1 cellular context compared by ENCODE assay signal in the genomic region with DNA sequence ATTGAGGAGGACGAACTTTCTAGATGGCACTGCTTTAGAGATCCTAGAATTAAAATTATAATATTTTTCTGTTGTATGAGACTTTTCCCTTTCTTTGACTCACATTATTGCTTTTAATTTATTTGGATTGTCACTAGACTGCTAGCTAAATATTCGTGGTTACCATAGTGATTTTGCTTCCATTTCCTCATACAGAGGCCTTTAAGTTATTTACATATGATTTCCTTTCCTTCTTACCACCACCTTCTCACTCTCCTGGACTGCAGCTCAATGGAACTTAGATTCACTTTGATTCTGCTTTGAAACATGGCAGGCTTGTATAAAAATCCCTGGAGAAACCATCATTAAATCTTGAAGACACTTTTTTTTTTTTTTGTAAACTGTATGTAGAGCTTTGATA.
TF ChIP-seq lines count a peak whose summit lies in the region.

No MANE protein-coding gene starts in this region.

TF ChIP-seq in IMR-90, 13 proteins besides CTCF, POLR2A, EP300 and RAD21:
- no peak for TF ChIP-seq MAZ (IDR thresholded peaks at IDR 0.05; ENCODE audit: borderline replicate concordance, low read depth, low read length)
